In genomic region chr1:66725885-66726665, GRCh38 we compare ENCODE assay signal across 9 cellular contexts. TPM values are rescaled to one million over a fixed set of nuclear protein-coding genes. Genes with fewer than 3 reads are reported as not detected.
A peak's percentile ranks its signal among the peaks of the same experiment; 100 is the strongest.
DNase-seq lines count a peak whose midpoint lies in the region; ATAC-seq, FAIRE-seq and TF ChIP-seq lines count a peak whose summit lies in the region.
"Had no signal": no experiment of that assay in that cellular context is flagged by ENCODE, and none has a peak within 500 bp of the region (broad histone marks: within the 10 kb centered on the region; RNA-seq: fewer than 3 reads in every experiment).

No MANE protein-coding gene starts in this region.

- H3K4me1 Mint-ChIP-seq in CD8-positive, alpha-beta T cell (ENCODE audit: low read depth) = peaks cover 17% of the 10 kb centered on the region
- H3K4me1 Mint-ChIP-seq in activated CD4-positive, alpha-beta memory T cell treated with anti-CD3 and anti-CD28 coated beads, Interleukin-2, amount 10 ng/mL, durations not matched to agents 7 days and 5 days = peaks cover 30% of the 10 kb centered on the region
- H3K4me1 Mint-ChIP-seq in endothelial cell (ENCODE audit: unreplicated experiment) = peaks cover 16% of the 10 kb centered on the region

- H3K36me3 ChIP-seq in CD8-positive, alpha-beta T cell (ENCODE audit: insufficient read depth, low read length) = no peaks in the 10 kb centered on the region
- no peaks in the 10 kb centered on the region for H3K36me3 ChIP-seq in thyroid gland

- WGBS in thyroid gland, 2 donors = 25 to 26% methylated on average over 9 of the region's 9 CpGs

- no peak overlapping the region for H3K4me3 ChIP-seq in CD8-positive, alpha-beta T cell (ENCODE audit: low read depth, low read length)
- no peak overlapping the region for H3K4me3 ChIP-seq in thyroid gland (replicated peaks in 1 of 3)

- no peaks in the 10 kb centered on the region for H3K9me3 Mint-ChIP-seq in CD8-positive, alpha-beta T cell
- H3K9me3 Mint-ChIP-seq in activated CD4-positive, alpha-beta memory T cell treated with anti-CD3 and anti-CD28 coated beads, Interleukin-2, amount 10 ng/mL, durations not matched to agents 7 days and 5 days = no peaks in the 10 kb centered on the region
- H3K9me3 Mint-ChIP-seq in endothelial cell (ENCODE audit: unreplicated experiment) = no peaks in the 10 kb centered on the region

- no peak overlapping the region for H3K27ac Mint-ChIP-seq in CD8-positive, alpha-beta T cell
- H3K27ac Mint-ChIP-seq in activated CD4-positive, alpha-beta memory T cell treated with anti-CD3 and anti-CD28 coated beads, Interleukin-2, amount 10 ng/mL, durations not matched to agents 7 days and 5 days = no peak overlapping the region
- H3K27ac Mint-ChIP-seq in endothelial cell (ENCODE audit: unreplicated experiment) = no peak overlapping the region

- peak; percentile 92 for FAIRE-seq in GM19239 (lab: Jason Lieb, UNC)

- TF ChIP-seq POLR2A in thyroid gland (IDR thresholded peaks at IDR 0.05) = no peak

- no peaks in the 10 kb centered on the region for H3K9me3 ChIP-seq in CD8-positive, alpha-beta T cell (ENCODE audit: low read length)
- H3K9me3 ChIP-seq in thyroid gland = no peaks in the 10 kb centered on the region

- intact Hi-C loops in CD8-positive, alpha-beta T cell (cut with DNase I, micrococcal nuclease) = loop anchor here (2.0 to 5.0 kb wide), 4 partner anchors 279 to 769 kb away; no protein-coding TSS in a partner anchor
- intact Hi-C loops in thyroid gland (cut with DNase I) = loop anchor here (10.0 kb wide), 2 partner anchors 271 to 471 kb away; no protein-coding TSS in a partner anchor

- ATAC-seq in CD8-positive, alpha-beta T cell = peak; percentile 66
- peak; percentile 72 for ATAC-seq in HG03196 (IDR thresholded peaks at IDR 0.05; ENCODE audit: unreplicated experiment)

- peak; percentile 4 to 54 (median 40) for DNase-seq in CD8-positive, alpha-beta T cell
- peak; percentile 19 for DNase-seq in GM19239 (ENCODE audit: insufficient read length, low spot score)
- peak; percentile 59 for DNase-seq in NCI-H526 treated with DMSO at 0.1 percent for 48 hours (lab: John Stamatoyannopoulos, UW)
- DNase-seq in activated CD4-positive, alpha-beta memory T cell treated with anti-CD3 and anti-CD28 coated beads, Interleukin-2, amount 10 ng/mL, durations not matched to agents 7 days and 5 days = peak; percentile 56
- DNase-seq in endothelial cell (ENCODE audit: low spot score) = peak; percentile 62
- DNase-seq in myocyte (ENCODE audit: low read depth) = peak; percentile 72
- DNase-seq in thyroid gland = peak; percentile 50 to 51

- no peaks in the 10 kb centered on the region for H3K4me1 ChIP-seq in CD8-positive, alpha-beta T cell (ENCODE audit: insufficient read depth, low read length)
- peaks cover 0 to 6% of the 10 kb centered on the region in 2 donors for H3K4me1 ChIP-seq in thyroid gland

- H3K27me3 Mint-ChIP-seq in CD8-positive, alpha-beta T cell (ENCODE audit: low read depth) = peaks cover 20% of the 10 kb centered on the region
- peaks cover 16% of the 10 kb centered on the region for H3K27me3 Mint-ChIP-seq in activated CD4-positive, alpha-beta memory T cell treated with anti-CD3 and anti-CD28 coated beads, Interleukin-2, amount 10 ng/mL, durations not matched to agents 7 days and 5 days
- no peaks in the 10 kb centered on the region for H3K27me3 Mint-ChIP-seq in endothelial cell (ENCODE audit: unreplicated experiment)

- TF ChIP-seq CTCF in CD8-positive, alpha-beta T cell (IDR thresholded peaks at IDR 0.05) = peak; percentile 94
- TF ChIP-seq CTCF in endothelial cell (IDR thresholded peaks at IDR 0.05; ENCODE audit: unreplicated experiment) (peak; percentile 92), thyroid gland (IDR thresholded peaks at IDR 0.05) (peak; percentile 77 to 99 (median 92))

- POLR2A ChIA-PET in CD8-positive, alpha-beta T cell (lab: Charles Lee) = no interaction called here
- POLR2A ChIA-PET in activated CD4-positive, alpha-beta memory T cell treated with anti-CD3 and anti-CD28 coated beads, Interleukin-2, amount 10 ng/mL, durations not matched to agents 7 days and 5 days (lab: Charles Lee) = no interaction called here

- CTCF ChIA-PET in CD8-positive, alpha-beta T cell (lab: Charles Lee) = interaction anchor here (0.6 to 2.9 kb wide), 12 partner anchors 9 to 765 kb away, joined by 3 to 19 read pairs (median 4); no protein-coding TSS in a partner anchor
- CTCF ChIA-PET in activated CD4-positive, alpha-beta memory T cell treated with anti-CD3 and anti-CD28 coated beads, Interleukin-2, amount 10 ng/mL, durations not matched to agents 7 days and 5 days (lab: Charles Lee) = interaction anchor here (0.6 to 2.7 kb wide), 23 partner anchors 8 to 473 kb away, joined by 3 to 18 read pairs (median 3); partner anchors contain the start of genes DNAI4 and MIER1

- no peak overlapping the region for H3K27ac ChIP-seq in CD8-positive, alpha-beta T cell (ENCODE audit: low read depth, low read length)
- H3K27ac ChIP-seq in thyroid gland = peak overlapping the region in 1 of 3 donors; percentile 61

- H3K36me3 Mint-ChIP-seq in CD8-positive, alpha-beta T cell = no peaks in the 10 kb centered on the region
- H3K36me3 Mint-ChIP-seq in activated CD4-positive, alpha-beta memory T cell treated with anti-CD3 and anti-CD28 coated beads, Interleukin-2, amount 10 ng/mL, durations not matched to agents 7 days and 5 days (ENCODE audit: low read depth) = peaks cover 4% of the 10 kb centered on the region
- no peaks in the 10 kb centered on the region for H3K36me3 Mint-ChIP-seq in endothelial cell (ENCODE audit: low read depth, unreplicated experiment)

- H3K4me3 Mint-ChIP-seq in CD8-positive, alpha-beta T cell = no peak overlapping the region
- no peak overlapping the region for H3K4me3 Mint-ChIP-seq in activated CD4-positive, alpha-beta memory T cell treated with anti-CD3 and anti-CD28 coated beads, Interleukin-2, amount 10 ng/mL, durations not matched to agents 7 days and 5 days
- no peak overlapping the region for H3K4me3 Mint-ChIP-seq in endothelial cell (ENCODE audit: unreplicated experiment)

- no peaks in the 10 kb centered on the region for H3K27me3 ChIP-seq in CD8-positive, alpha-beta T cell (ENCODE audit: insufficient read depth, low read length)
- no peaks in the 10 kb centered on the region for H3K27me3 ChIP-seq in thyroid gland

RNA-seq across cellular contexts. Expression of gene DYNLT5, which starts 26.2 kb away (rescaled TPM):
- total RNA-seq in CD8-positive, alpha-beta T cell = not detected
- total RNA-seq in activated CD4-positive, alpha-beta memory T cell treated with anti-CD3 and anti-CD28 coated beads, Interleukin-2, amount 10 ng/mL, durations not matched to agents 7 days and 5 days = not detected
- total RNA-seq in endothelial cell (ENCODE audit: unreplicated experiment) = 57.9 TPM
- 0.26 TPM in 1 of 2 replicates, not detected in the other for total RNA-seq in myocyte
- polyA plus RNA-seq in myocyte (2012) = not detected
- 1 to 10 TPM in 3 of 4 donors, not detected in 1; 1.7 to 4.7 (median 3.0) TPM for total RNA-seq in thyroid gland
- total RNA-seq: activated CD8-positive, alpha-beta memory T cell treated with anti-CD3 and anti-CD28 coated beads for 36 hours had no signal

Comparison
In these comparisons a context has a peak if more than half of its experiments do, and no peak if none do; other contexts are left out.
1. DNase-seq: peak in every context shown above with its lines; median percentile 72 in myocyte; 62 in endothelial cell; 59 in NCI-H526 treated with DMSO at 0.1 percent for 48 hours; 56 in activated CD4-positive, alpha-beta memory T cell treated with anti-CD3 and anti-CD28 coated beads, Interleukin-2, amount 10 ng/mL, durations not matched to agents 7 days and 5 days; 50 in thyroid gland; 40 in CD8-positive, alpha-beta T cell; 19 in GM19239.
2. RNA of gene DYNLT5, which starts 26.2 kb away (total RNA-seq): 57.9 TPM in endothelial cell (single experiment); 1.7 to 4.7 TPM in thyroid gland, 0.26 TPM in myocyte, not detected in CD8-positive, alpha-beta T cell and not detected in activated CD4-positive, alpha-beta memory T cell treated with anti-CD3 and anti-CD28 coated beads, Interleukin-2, amount 10 ng/mL, durations not matched to agents 7 days and 5 days; every median in the first group is over 10 times any median in the second.
3. Peak in every context shown above with its lines, with median percentiles within 50 percentile points of each other: CTCF ChIP-seq.